In the genomic region with DNA sequence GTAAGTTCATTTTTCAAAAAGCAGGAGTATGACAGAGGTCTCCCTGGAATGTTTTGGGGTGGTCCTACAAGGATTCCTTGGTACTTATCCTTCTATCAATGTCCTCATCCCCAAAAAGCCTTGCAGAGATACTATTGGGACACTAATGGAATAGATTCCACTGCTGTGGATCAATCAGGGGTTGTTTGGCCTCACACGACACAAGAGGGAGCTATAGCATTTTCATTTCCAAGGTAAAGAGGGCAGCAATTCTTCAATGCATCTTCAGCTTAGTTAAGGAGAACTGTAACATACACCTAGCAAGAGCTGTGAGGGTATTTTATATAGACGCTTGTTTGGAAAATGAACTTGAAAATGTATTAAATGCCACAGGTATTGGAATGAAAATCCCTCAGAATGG, we compare ENCODE assay signal across 12 cellular contexts. TPM values are rescaled to one million over a fixed set of nuclear protein-coding genes. Genes with fewer than 3 reads are reported as not detected.
A peak's percentile ranks its signal among the peaks of the same experiment; 100 is the strongest.
DNase-seq lines count a peak whose midpoint lies in the region; ATAC-seq, FAIRE-seq and TF ChIP-seq lines count a peak whose summit lies in the region.
"Had no signal": no experiment of that assay in that cellular context is flagged by ENCODE, and none has a peak within 500 bp of the region (broad histone marks: within the 10 kb centered on the region; RNA-seq: fewer than 3 reads in every experiment).

No MANE protein-coding gene starts in this region.

- no peaks in the 10 kb centered on the region for H3K9me2 ChIP-seq in MM.1S (replicated peaks; ENCODE audit: insufficient read depth, low read length)

- H3K4me2 ChIP-seq in MM.1S (ENCODE audit: low read depth, low read length) (no peak overlapping the region), mesendoderm (ENCODE audit: low read length) (no peak overlapping the region)
- H3K4me2 ChIP-seq: KMS-11 had no signal

- no peak overlapping the region for H2AK5ac ChIP-seq in mesendoderm (ENCODE audit: low read length)

- H3K36me3 ChIP-seq in MM.1S (replicated peaks; ENCODE audit: insufficient read depth, low read length), result no peaks in the 10 kb centered on the region
- no peaks in the 10 kb centered on the region for H3K36me3 ChIP-seq in bronchial epithelial cell (ENCODE audit: control insufficient read depth, insufficient read depth, low read length)
- H3K36me3 ChIP-seq in mesendoderm (ENCODE audit: control insufficient read depth, insufficient read depth, low read length), result no peaks in the 10 kb centered on the region
- H3K36me3 ChIP-seq in BE2C, result no peaks in the 10 kb centered on the region
- H3K36me3 ChIP-seq: SJCRH30 had no signal

- no peak overlapping the region for H3K18ac ChIP-seq in mesendoderm (ENCODE audit: low read length)

- H3K79me1 ChIP-seq in mesendoderm (ENCODE audit: low read length), result no peaks in the 10 kb centered on the region

- FAIRE-seq in bronchial epithelial cell (lab: Jason Lieb, UNC), result no peak
- FAIRE-seq: islet of Langerhans had no signal

- H4K20me1 ChIP-seq in MM.1S (ENCODE audit: insufficient read depth, low read length), result no peaks in the 10 kb centered on the region

- H3K4ac ChIP-seq in mesendoderm (ENCODE audit: low read depth, low read length), result no peak overlapping the region

- H2BK120ac ChIP-seq in mesendoderm (ENCODE audit: low read depth, low read length), result no peak overlapping the region

- no peak overlapping the region for H3K56ac ChIP-seq in mesendoderm (ENCODE audit: low read length)

- TF ChIP-seq CTCF in MM.1S (IDR thresholded peaks at IDR 0.05; ENCODE audit: low read length), result no peak
- peak; percentile 45 for TF ChIP-seq CTCF in bronchial epithelial cell (IDR thresholded peaks at IDR 0.05; ENCODE audit: insufficient read depth, low read length, severe bottlenecking)
- no peak for TF ChIP-seq CTCF in BE2C (IDR thresholded peaks at IDR 0.05; ENCODE audit: low read depth, low read length)

- no peak overlapping the region for H2BK5ac ChIP-seq in mesendoderm (ENCODE audit: low read length)

- WGBS in mesendoderm (ENCODE audit: extremely low coverage, insufficient coverage, low lambda C conversion rate), result no CpG with 5 or more reads among the region's 2 CpGs

- H3K27me3 ChIP-seq in MM.1S (replicated peaks; ENCODE audit: insufficient read depth, low read length), result no peaks in the 10 kb centered on the region
- no peaks in the 10 kb centered on the region for H3K27me3 ChIP-seq in bronchial epithelial cell (ENCODE audit: control insufficient read depth, insufficient read depth, low read length)
- H3K27me3 ChIP-seq in mesendoderm (ENCODE audit: insufficient read depth, low read length, poor library complexity), result no peaks in the 10 kb centered on the region
- no peaks in the 10 kb centered on the region for H3K27me3 ChIP-seq in BE2C
- H3K27me3 ChIP-seq: SJCRH30 had no signal

- H2AFZ ChIP-seq in MM.1S (ENCODE audit: low read length), result no peak overlapping the region

- H3F3A ChIP-seq in MM.1S (ENCODE audit: insufficient read depth, low read length), result no peaks in the 10 kb centered on the region

- H3K23ac ChIP-seq in mesendoderm (ENCODE audit: low read length), result no peak overlapping the region

- ATAC-seq in GM19452 (IDR thresholded peaks at IDR 0.05; ENCODE audit: unreplicated experiment), result no peak

- H3K9me3 ChIP-seq in MM.1S (replicated peaks; ENCODE audit: insufficient read depth, low read length) (no peaks in the 10 kb centered on the region), BE2C (no peaks in the 10 kb centered on the region)
- H3K9me3 ChIP-seq: SJCRH30 had no signal

- H3K9ac ChIP-seq in MM.1S (ENCODE audit: low read length), result no peak overlapping the region
- H3K9ac ChIP-seq in mesendoderm (ENCODE audit: low read length), result no peak overlapping the region
- H3K9ac ChIP-seq: KMS-11 had no signal

- H2BK15ac ChIP-seq in mesendoderm (replicated peaks; ENCODE audit: low read depth), result no peak overlapping the region

- DNase-seq in DMS53 treated with DMSO at 0.1 percent for 48 hours (lab: John Stamatoyannopoulos, UW; ENCODE audit: unreplicated experiment), result peak; percentile 7
- peak; percentile 13 for DNase-seq in MM.1S
- DNase-seq in bronchial epithelial cell (ENCODE audit: low read depth), result peak; percentile 32
- peak; percentile 37 for DNase-seq in mesendoderm
- no peak for DNase-seq in NCI-H524 treated with DMSO at 0.1 percent for 48 hours (lab: John Stamatoyannopoulos, UW)
- no peak for DNase-seq in BE2C
- DNase-seq in T1000 (lab: John Stamatoyannopoulos, UW), result no peak
- DNase-seq: stimulated activated naive CD4-positive, alpha-beta T cell treated with Interleukin-2 at 50 U/mL for 16 hours had no signal

- H3K4me3 ChIP-seq in MM.1S (ENCODE audit: low read length) (no peak overlapping the region), bronchial epithelial cell (ENCODE audit: low read depth, low read length) (no peak overlapping the region), mesendoderm (ENCODE audit: low read length) (no peak overlapping the region), BE2C (ENCODE audit: low read depth, low read length) (no peak overlapping the region)
- H3K4me3 ChIP-seq: SJCRH30 had no signal

- H4K5ac ChIP-seq in mesendoderm (ENCODE audit: low read length), result no peak overlapping the region

- H4K8ac ChIP-seq in mesendoderm (ENCODE audit: low read depth, low read length), result no peak overlapping the region

- H3K4me1 ChIP-seq in MM.1S (ENCODE audit: low read length), result no peaks in the 10 kb centered on the region
- no peaks in the 10 kb centered on the region for H3K4me1 ChIP-seq in mesendoderm (ENCODE audit: control insufficient read depth, low read depth, low read length)
- no peaks in the 10 kb centered on the region for H3K4me1 ChIP-seq in BE2C
- H3K4me1 ChIP-seq: SJCRH30 had no signal

- H3K27ac ChIP-seq in MM.1S (ENCODE audit: low read length) (no peak overlapping the region), mesendoderm (ENCODE audit: low read depth, low read length) (no peak overlapping the region)
- H3K27ac ChIP-seq: KMS-11, SJCRH30 had no signal

- H3K79me2 ChIP-seq in MM.1S (ENCODE audit: low read length), result no peaks in the 10 kb centered on the region
- H3K79me2 ChIP-seq in mesendoderm (ENCODE audit: control insufficient read depth, insufficient read depth, low read length), result no peaks in the 10 kb centered on the region

RNA-seq across cellular contexts. Expression of a gene that starts 50.9 kb away (rescaled TPM):
- total RNA-seq in bronchial epithelial cell, result not detected in 2 replicates
- 0.03 TPM for polyA plus RNA-seq in mesendoderm (2013, experiment 1 of 2)
- polyA plus RNA-seq in mesendoderm (2013, experiment 2 of 2), result 0.03 TPM
- not detected for polyA plus RNA-seq in BE2C (2012; ENCODE audit: insufficient read depth, insufficient read length, low read depth)
- total RNA-seq: SJCRH30 had no signal

Comparison
In these comparisons a context has a peak if more than half of its experiments do, and no peak if none do; other contexts are left out.
1. DNase-seq: peak in DMS53 treated with DMSO at 0.1 percent for 48 hours (single experiment), MM.1S (single experiment), bronchial epithelial cell (single experiment) and mesendoderm (single experiment); none in NCI-H524 treated with DMSO at 0.1 percent for 48 hours (single experiment), BE2C (single experiment) and T1000 (single experiment).